27 cellular contexts compared by ENCODE assay signal in the genomic region with DNA sequence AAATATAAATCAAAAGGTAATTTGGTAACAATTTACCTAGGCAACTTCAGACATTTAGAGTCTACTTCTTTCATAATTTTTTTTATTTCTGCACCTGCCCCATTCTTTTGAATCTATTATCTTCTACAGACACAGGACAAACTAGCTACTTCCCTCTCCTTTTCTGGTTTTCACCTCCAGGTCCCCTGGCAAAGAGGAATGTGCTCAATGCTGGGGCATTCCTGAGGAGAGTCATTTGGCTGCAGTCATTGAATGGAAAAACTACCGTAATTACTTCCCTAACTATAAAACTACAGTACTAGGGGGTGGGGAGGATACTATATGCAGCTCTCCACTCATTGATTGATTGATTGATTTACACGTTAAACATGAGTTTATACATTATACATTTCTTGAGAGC. TPM values are rescaled to one million over a fixed set of nuclear protein-coding genes. Genes with fewer than 3 reads are reported as not detected.
"Had no signal": no experiment of that assay in that cellular context is flagged by ENCODE, and none has a peak within 500 bp of the region (broad histone marks: within the 10 kb centered on the region; RNA-seq: fewer than 3 reads in every experiment).

No MANE protein-coding gene starts in this region.

- H3K4me3 Mint-ChIP-seq: activated CD4-positive, alpha-beta T cell treated with anti-CD3 and anti-CD28 coated beads, Interleukin-2, amount 10 ng/mL, durations not matched to agents 7 days and 5 days; activated CD8-positive, alpha-beta memory T cell treated with anti-CD3 and anti-CD28 coated beads, Interleukin-2, amount 10 ng/mL, durations not matched to agents 7 days and 5 days; activated CD8-positive, alpha-beta T cell treated with anti-CD3 and anti-CD28 coated beads, Interleukin-2, amount 10 ng/mL, durations not matched to agents 7 days and 5 days; activated T-cell treated with anti-CD3 and anti-CD28 coated beads, Interleukin-2, amount 50 U/mL, for 72 hours; central memory CD8-positive, alpha-beta T cell; dendritic cell treated with granulocyte-macrophage colony-stimulating factor and Interleukin-4, amounts not matched to agents 40 ng/mL and 50 ng/mL, for 4 days; nephron; stimulated activated effector memory CD8-positive, alpha-beta T cell treated with anti-CD3 and anti-CD28 coated beads, Interleukin-12 subunit alpha, Interleukin-12 subunit beta, amount 100 ng/mL, for 72 hours; stimulated activated naive CD8-positive, alpha-beta T cell treated with anti-CD3 and anti-CD28 coated beads, Interleukin-15, Interleukin-2, amounts not matched to agents 100 ng/mL and 50 ng/mL, for 24 hours had no signal

- H3K4me3 ChIP-seq: esophagus muscularis mucosa, heart right ventricle, lower lobe of right lung, mucosa of descending colon, right lobe of liver, skin epidermis, thoracic aorta, uterus had no signal

- H3K36me3 Mint-ChIP-seq: activated CD8-positive, alpha-beta memory T cell treated with anti-CD3 and anti-CD28 coated beads, Interleukin-2, amount 10 ng/mL, durations not matched to agents 7 days and 5 days; activated naive CD4-positive, alpha-beta T cell treated with anti-CD3 and anti-CD28 coated beads, Interleukin-2, amount 50 U/mL, for 72 hours; stimulated activated effector memory CD8-positive, alpha-beta T cell treated with anti-CD3 and anti-CD28 coated beads, Interleukin-12 subunit alpha, Interleukin-12 subunit beta, amount 100 ng/mL, for 72 hours had no signal

- H3K4me1 ChIP-seq: esophagus muscularis mucosa, foreskin keratinocyte, lower lobe of right lung, right lobe of liver, uterus had no signal

- H3K9me3 Mint-ChIP-seq: activated CD4-positive, alpha-beta T cell treated with anti-CD3 and anti-CD28 coated beads, Interleukin-2, amount 10 ng/mL, durations not matched to agents 7 days and 5 days; dendritic cell treated with granulocyte-macrophage colony-stimulating factor and Interleukin-4, amounts not matched to agents 40 ng/mL and 50 ng/mL, for 4 days; nephron had no signal

- ATAC-seq: activated CD8-positive, alpha-beta memory T cell treated with anti-CD3 and anti-CD28 coated beads, Interleukin-2, amount 10 ng/mL, durations not matched to agents 7 days and 5 days; activated CD8-positive, alpha-beta T cell treated with anti-CD3 and anti-CD28 coated beads, Interleukin-2, amount 10 ng/mL, durations not matched to agents 7 days and 5 days; activated naive CD4-positive, alpha-beta T cell treated with anti-CD3 and anti-CD28 coated beads, Interleukin-2, amount 50 U/mL, for 72 hours; activated T-cell treated with anti-CD3 and anti-CD28 coated beads, Interleukin-2, amount 50 U/mL, for 72 hours; foreskin keratinocyte; heart right ventricle; left lobe of liver; lower lobe of right lung; mucosa of descending colon; right lobe of liver; stimulated activated effector memory CD8-positive, alpha-beta T cell treated with anti-CD3 and anti-CD28 coated beads, Interleukin-12 subunit alpha, Interleukin-12 subunit beta, amount 100 ng/mL, for 72 hours had no signal

- H3K36me3 ChIP-seq: esophagus muscularis mucosa, heart right ventricle, lower lobe of right lung, right lobe of liver, thoracic aorta, uterus had no signal

- H3K9me3 ChIP-seq: esophagus muscularis mucosa, heart right ventricle, lower lobe of right lung, mucosa of descending colon, right lobe of liver, thoracic aorta, uterus had no signal

- H3K27ac ChIP-seq: esophagus muscularis mucosa, foreskin keratinocyte, heart right ventricle, lower lobe of right lung, right lobe of liver, skin epidermis, thoracic aorta, uterus had no signal

- H3K27me3 ChIP-seq: esophagus muscularis mucosa, heart right ventricle, right lobe of liver, uterus had no signal

- DNase-seq: activated CD4-positive, alpha-beta T cell treated with anti-CD3 and anti-CD28 coated beads, Interleukin-2, amount 10 ng/mL, durations not matched to agents 7 days and 5 days; activated CD4-positive, CD25-positive, alpha-beta regulatory T cell treated with anti-CD3 and anti-CD28 coated beads, Interleukin-2, amount 50 U/mL, for 72 hours; activated CD8-positive, alpha-beta memory T cell treated with anti-CD3 and anti-CD28 coated beads, Interleukin-2, amount 10 ng/mL, durations not matched to agents 7 days and 5 days; activated CD8-positive, alpha-beta T cell treated with anti-CD3 and anti-CD28 coated beads, Interleukin-2, amount 10 ng/mL, durations not matched to agents 7 days and 5 days; activated naive CD4-positive, alpha-beta T cell; activated T-cell treated with anti-CD3 and anti-CD28 coated beads, Interleukin-2, amount 50 U/mL, for 72 hours; foreskin keratinocyte; heart right ventricle; lower lobe of right lung; mesenchymal stem cell; mucosa of descending colon; right lobe of liver; stimulated activated CD4-positive, alpha-beta T cell treated with anti-CD3 and anti-CD28 coated beads, Interleukin-12 subunit alpha, Interleukin-12 subunit beta, amount 100 ng/mL, for 4 hours; stimulated activated CD4-positive, alpha-beta T cell treated with anti-CD3 and anti-CD28 coated beads, Interleukin-4, amount 100 ng/mL, for 24 hours; T-helper 9 cell; uterus had no signal

- H3K27me3 Mint-ChIP-seq: activated CD4-positive, alpha-beta T cell treated with anti-CD3 and anti-CD28 coated beads, Interleukin-2, amount 10 ng/mL, durations not matched to agents 7 days and 5 days; activated CD8-positive, alpha-beta memory T cell treated with anti-CD3 and anti-CD28 coated beads, Interleukin-2, amount 10 ng/mL, durations not matched to agents 7 days and 5 days; central memory CD8-positive, alpha-beta T cell; dendritic cell treated with granulocyte-macrophage colony-stimulating factor and Interleukin-4, amounts not matched to agents 40 ng/mL and 50 ng/mL, for 4 days; stimulated activated naive CD8-positive, alpha-beta T cell treated with anti-CD3 and anti-CD28 coated beads, Interleukin-15, Interleukin-2, amounts not matched to agents 100 ng/mL and 50 ng/mL, for 24 hours had no signal

- H3K4me1 Mint-ChIP-seq: activated CD4-positive, alpha-beta T cell treated with anti-CD3 and anti-CD28 coated beads, Interleukin-2, amount 10 ng/mL, durations not matched to agents 7 days and 5 days; activated CD8-positive, alpha-beta memory T cell treated with anti-CD3 and anti-CD28 coated beads, Interleukin-2, amount 10 ng/mL, durations not matched to agents 7 days and 5 days; central memory CD8-positive, alpha-beta T cell; stimulated activated effector memory CD8-positive, alpha-beta T cell treated with anti-CD3 and anti-CD28 coated beads, Interleukin-12 subunit alpha, Interleukin-12 subunit beta, amount 100 ng/mL, for 72 hours had no signal

- H3K27ac Mint-ChIP-seq: activated CD4-positive, alpha-beta T cell treated with anti-CD3 and anti-CD28 coated beads, Interleukin-2, amount 10 ng/mL, durations not matched to agents 7 days and 5 days; activated CD8-positive, alpha-beta memory T cell treated with anti-CD3 and anti-CD28 coated beads, Interleukin-2, amount 10 ng/mL, durations not matched to agents 7 days and 5 days; activated CD8-positive, alpha-beta T cell treated with anti-CD3 and anti-CD28 coated beads, Interleukin-2, amount 10 ng/mL, durations not matched to agents 7 days and 5 days; activated naive CD4-positive, alpha-beta T cell treated with anti-CD3 and anti-CD28 coated beads, Interleukin-2, amount 50 U/mL, for 72 hours; activated T-cell treated with anti-CD3 and anti-CD28 coated beads, Interleukin-2, amount 50 U/mL, for 72 hours; dendritic cell treated with granulocyte-macrophage colony-stimulating factor and Interleukin-4, amounts not matched to agents 40 ng/mL and 50 ng/mL, for 4 days; nephron; stimulated activated effector memory CD8-positive, alpha-beta T cell treated with anti-CD3 and anti-CD28 coated beads, Interleukin-12 subunit alpha, Interleukin-12 subunit beta, amount 100 ng/mL, for 72 hours; stimulated activated naive CD8-positive, alpha-beta T cell treated with anti-CD3 and anti-CD28 coated beads, Interleukin-15, Interleukin-2, amounts not matched to agents 100 ng/mL and 50 ng/mL, for 24 hours had no signal

RNA-seq across cellular contexts. Expression of gene ARHGAP28, which starts 11.3 kb away (rescaled TPM):
- total RNA-seq: activated CD4-positive, alpha-beta T cell treated with anti-CD3 and anti-CD28 coated beads, Interleukin-2, amount 10 ng/mL, durations not matched to agents 7 days and 5 days; activated CD8-positive, alpha-beta memory T cell treated with anti-CD3 and anti-CD28 coated beads, Interleukin-2, amount 10 ng/mL, durations not matched to agents 7 days and 5 days; activated CD8-positive, alpha-beta T cell treated with anti-CD3 and anti-CD28 coated beads, Interleukin-2, amount 10 ng/mL, durations not matched to agents 7 days and 5 days; activated naive CD4-positive, alpha-beta T cell treated with anti-CD3 and anti-CD28 coated beads, Interleukin-2, amount 50 U/mL, for 72 hours; activated T-cell treated with anti-CD3 and anti-CD28 coated beads, Interleukin-2, amount 50 U/mL, for 72 hours; T-helper 1 cell treated with Interleukin-12 subunit alpha and Interleukin-12 subunit beta and Interleukin-4 antibody, amounts not matched to agents 30 ng/mL and 1 ng/mL, for 36 hours had no signal
